1 cellular context compared by ENCODE assay signal in the genomic region with DNA sequence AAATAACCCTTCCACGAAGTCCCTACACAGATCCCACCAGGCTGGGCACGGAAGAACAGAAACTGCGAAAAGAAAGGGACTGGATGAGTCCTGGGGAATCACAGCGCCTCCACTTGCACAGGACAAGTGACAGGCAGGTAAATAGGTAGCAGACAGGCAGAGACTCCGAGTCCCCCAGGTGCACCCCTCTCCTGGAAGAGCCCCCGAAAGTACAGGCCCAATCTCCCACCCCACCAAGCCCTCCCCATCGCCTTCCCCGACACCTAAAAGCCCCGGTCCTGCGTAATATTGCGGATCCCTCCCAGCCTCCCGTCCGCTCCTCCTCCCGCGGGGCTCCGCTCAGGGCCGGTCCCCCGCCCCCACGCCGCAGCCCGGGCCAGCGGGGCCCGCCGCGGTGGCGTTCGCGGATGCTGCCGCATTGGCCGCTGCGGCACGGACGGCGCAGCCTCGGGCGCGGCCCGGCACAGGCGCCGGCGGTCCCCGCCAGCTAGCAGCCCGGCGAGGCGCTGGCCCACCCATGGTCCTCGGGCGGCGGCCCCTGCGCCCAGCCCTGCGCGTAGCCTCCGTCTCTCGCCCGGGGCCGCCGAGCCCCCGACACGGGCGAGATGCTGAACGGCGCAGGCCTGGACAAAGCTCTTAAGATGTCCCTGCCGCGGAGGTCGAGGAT.
TF ChIP-seq lines count a peak whose summit lies in the region.

Gene ATP8A2 (plus strand): TSS at position 367 of the 667 bp plus-strand sequence. CDS start 239 bp downstream, at position 606.

TF ChIP-seq in A549, 52 proteins besides CTCF, POLR2A, EP300 and RAD21:
- TF ChIP-seq, protein P1, sequence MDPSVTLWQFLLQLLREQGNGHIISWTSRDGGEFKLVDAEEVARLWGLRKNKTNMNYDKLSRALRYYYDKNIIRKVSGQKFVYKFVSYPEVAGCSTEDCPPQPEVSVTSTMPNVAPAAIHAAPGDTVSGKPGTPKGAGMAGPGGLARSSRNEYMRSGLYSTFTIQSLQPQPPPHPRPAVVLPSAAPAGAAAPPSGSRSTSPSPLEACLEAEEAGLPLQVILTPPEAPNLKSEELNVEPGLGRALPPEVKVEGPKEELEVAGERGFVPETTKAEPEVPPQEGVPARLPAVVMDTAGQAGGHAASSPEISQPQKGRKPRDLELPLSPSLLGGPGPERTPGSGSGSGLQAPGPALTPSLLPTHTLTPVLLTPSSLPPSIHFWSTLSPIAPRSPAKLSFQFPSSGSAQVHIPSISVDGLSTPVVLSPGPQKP (IDR thresholded peaks at IDR 0.05; ENCODE audit: low read depth, low read length), result no peak
